Comparison of ENCODE assay signal across 13 cellular contexts in the genomic region with DNA sequence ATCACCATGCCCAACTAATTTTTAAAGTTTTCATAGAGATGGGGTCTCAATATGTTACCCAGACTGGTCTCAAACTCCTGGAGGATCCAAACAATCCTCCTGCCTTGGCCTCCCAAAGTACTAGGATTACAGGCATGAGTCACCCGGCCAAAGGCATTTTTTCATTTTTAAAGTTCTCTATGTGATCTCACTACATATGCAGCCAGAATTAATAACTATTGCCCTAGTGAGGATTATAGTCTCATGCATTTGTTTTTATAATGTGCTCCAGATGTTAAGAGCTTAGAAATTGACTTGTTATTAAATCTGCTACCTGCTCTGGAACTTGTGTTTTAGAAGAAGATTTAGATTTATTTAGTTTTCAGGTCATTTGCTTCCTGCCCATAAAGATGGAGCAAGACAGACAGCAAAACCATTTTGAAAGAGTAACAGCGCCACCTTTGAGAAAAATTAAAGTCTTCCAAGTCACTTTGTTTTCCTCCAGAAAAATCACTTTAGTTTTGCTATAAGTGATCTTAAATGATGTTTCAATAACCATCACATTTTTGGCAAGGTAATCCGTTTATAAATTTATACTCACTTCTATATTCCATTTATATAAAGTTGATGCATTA.
A peak's percentile ranks its signal among the peaks of the same experiment; 100 is the strongest.
DNase-seq lines count a peak whose midpoint lies in the region; ATAC-seq and TF ChIP-seq lines count a peak whose summit lies in the region.
"Had no signal": no experiment of that assay in that cellular context is flagged by ENCODE, and none has a peak within 500 bp of the region (broad histone marks: within the 10 kb centered on the region; RNA-seq: fewer than 3 reads in every experiment).

No MANE protein-coding gene starts in this region.

- no peaks in the 10 kb centered on the region for H3K9me2 ChIP-seq in SK-N-SH

- TF ChIP-seq CTCF in IMR-90 (conservative IDR thresholded peaks at IDR 0.05; ENCODE audit: low read depth, low read length) (no peak), SK-N-SH (IDR thresholded peaks at IDR 0.05) (peak; percentile 52)

- H2AK5ac ChIP-seq in IMR-90 (ENCODE audit: low read depth, low read length), result no peak overlapping the region

- peaks cover 4% of the 10 kb centered on the region; the same call in 1 of the 2 replicates for H3K4me1 ChIP-seq in IMR-90 (ENCODE audit: control insufficient read depth, insufficient read depth, low read length)
- H3K4me1 ChIP-seq in SK-N-SH (ENCODE audit: control insufficient read depth in 1 of 2, insufficient read depth in 2 of 2, low read depth in 1 of 2, low read length in 1 of 2), result peaks cover 0 to 7% of the 10 kb centered on the region in 2 experiments; a peak in 2 of 4 replicates
- H3K4me1 ChIP-seq: sigmoid colon had no signal

- no peak overlapping the region for H2AFZ ChIP-seq in IMR-90 (replicated peaks; ENCODE audit: low read length, poor library complexity)
- no peak overlapping the region for H2AFZ ChIP-seq in SK-N-SH (ENCODE audit: low read depth)

- H2BK5ac ChIP-seq in IMR-90 (ENCODE audit: low read depth, low read length, poor library complexity, severe bottlenecking), result no peak overlapping the region

- TF ChIP-seq EP300 in SK-N-SH (IDR thresholded peaks at IDR 0.05; ENCODE audit: borderline replicate concordance in 1 of 2, low read depth in 1 of 2, low read length in 1 of 2), result no peak

- H3K14ac ChIP-seq in IMR-90 (replicated peaks; ENCODE audit: low read depth, low read length), result no peak overlapping the region

- H3K27ac ChIP-seq in IMR-90 (ENCODE audit: insufficient read depth, low read length) (no peak overlapping the region), SK-N-SH (ENCODE audit: low read depth in 2 of 2, low read length in 1 of 2) (no peak overlapping the region)
- H3K27ac ChIP-seq: RWPE1, sigmoid colon had no signal

- no peak overlapping the region for H4K91ac ChIP-seq in IMR-90 (ENCODE audit: insufficient read depth, low read depth, low read length)

- H3K9me3 ChIP-seq in IMR-90 (ENCODE audit: control insufficient read depth, insufficient read depth, low read length) (no peaks in the 10 kb centered on the region), SK-N-SH (no peaks in the 10 kb centered on the region)
- H3K9me3 ChIP-seq: mucosa of descending colon, sigmoid colon had no signal

- H3K36me3 ChIP-seq in IMR-90 (ENCODE audit: control insufficient read depth, insufficient read depth, low read length), result peaks cover 15% of the 10 kb centered on the region
- peaks cover 7 to 40% of the 10 kb centered on the region in 2 experiments for H3K36me3 ChIP-seq in SK-N-SH (replicated peaks in 1 of 2; ENCODE audit: control insufficient read depth in 1 of 2, insufficient read depth in 2 of 2, low read length in 1 of 2)

- no peak overlapping the region for H2AK9ac ChIP-seq in IMR-90 (replicated peaks; ENCODE audit: low read depth, low read length, poor library complexity)

- peak; percentile 34 for DNase-seq in DMS 273 (lab: John Stamatoyannopoulos, UW; ENCODE audit: unreplicated experiment)
- no peak for DNase-seq in DMS 273 treated with DMSO at 0.1 percent for 48 hours (lab: John Stamatoyannopoulos, UW)
- DNase-seq in IMR-90, result peak; percentile 63
- DNase-seq in SK-N-SH, result no peak
- peak; percentile 59 for DNase-seq in iris pigment epithelial cell (ENCODE audit: low read depth)
- no peak for DNase-seq in pons (ENCODE audit: low spot score)
- no peak for DNase-seq in activated effector memory CD4-positive, alpha-beta T cell treated with anti-CD3 and anti-CD28 coated beads, Interleukin-2, amount 50 U/mL, for 16 hours
- DNase-seq: 8988T; activated CD4-positive, CD25-positive, alpha-beta regulatory T cell; sigmoid colon had no signal

- ATAC-seq in IMR-90 (ENCODE audit: low read depth) (peak; percentile 59), GM21515 (IDR thresholded peaks at IDR 0.05; ENCODE audit: unreplicated experiment) (no peak)
- ATAC-seq: mucosa of descending colon had no signal

- no peak overlapping the region for H3K56ac ChIP-seq in IMR-90 (ENCODE audit: extremely low read depth, insufficient read depth, low read length)

- TF ChIP-seq RAD21 in IMR-90 (IDR thresholded peaks at IDR 0.05; ENCODE audit: low read length) (no peak), SK-N-SH (IDR thresholded peaks at IDR 0.05; ENCODE audit: low read length) (peak; percentile 68)

- H3K18ac ChIP-seq in IMR-90 (ENCODE audit: low read depth, low read length), result no peak overlapping the region

- no TSS peak for BruUV-seq in IMR-90 (replicated peaks; lab: Mats Ljungman, UMichigan)

- H3K9me1 ChIP-seq in IMR-90 (ENCODE audit: insufficient read depth, low read length), result peaks cover 2% of the 10 kb centered on the region; the same call in 1 of the 2 replicates

- no CpG with 5 or more reads among the region's 3 CpGs for WGBS in IMR-90 (ENCODE audit: extremely low coverage in 2 of 2, insufficient read length in 1 of 2), 2 experiments
- 91% methylated on average over 3 of the region's 3 CpGs for WGBS in SK-N-SH (ENCODE audit: low lambda C conversion rate)

- no peak overlapping the region for H3K4ac ChIP-seq in IMR-90 (ENCODE audit: low read depth, low read length)

- no peak overlapping the region for H4K5ac ChIP-seq in IMR-90 (ENCODE audit: low read depth, low read length)

- no peak overlapping the region for H2BK15ac ChIP-seq in IMR-90 (ENCODE audit: low read depth, low read length)

- no peak overlapping the region for H3K23ac ChIP-seq in IMR-90 (ENCODE audit: low read depth, low read length)

- H3K27me3 ChIP-seq in IMR-90 (ENCODE audit: control insufficient read depth, insufficient read depth, low read length) (no peaks in the 10 kb centered on the region), SK-N-SH (ENCODE audit: insufficient read depth) (no peaks in the 10 kb centered on the region)
- H3K27me3 ChIP-seq: sigmoid colon had no signal

- H2BK120ac ChIP-seq in IMR-90 (ENCODE audit: low read depth, low read length), result no peak overlapping the region

- H2BK20ac ChIP-seq in IMR-90 (ENCODE audit: low read depth, low read length), result no peak overlapping the region

- intact Hi-C loops in IMR-90 (cut with micrococcal nuclease), result no loop called here

- H3K4me2 ChIP-seq in IMR-90 (ENCODE audit: low read depth, low read length) (no peak overlapping the region), SK-N-SH (no peak overlapping the region)

- CTCF ChIA-PET in IMR-90 (lab: Yijun Ruan, JAX), result no interaction called here
- CTCF ChIA-PET in SK-N-SH (lab: Yijun Ruan, JAX), result interaction anchor here (0.6 to 4.3 kb wide), 9 partner anchors 15 to 212 kb away, joined by 3 to 54 read pairs (median 5); a partner anchor contains a TSS

- H4K8ac ChIP-seq in IMR-90 (ENCODE audit: low read depth in 2 of 2, low read length in 2 of 2), result no peak overlapping the region

- dilution Hi-C loops in IMR-90 (cut with HindIII; ENCODE audit: low sequenced_read_pairs, unreplicated experiment), result no loop called here

- H4K20me1 ChIP-seq in IMR-90 (ENCODE audit: insufficient read depth, low read length) (0 out of 2 replicates have a peak, but pooled peaks cover 4% of the 10 kb centered on the region), SK-N-SH (ENCODE audit: insufficient read depth) (no peaks in the 10 kb centered on the region)

- H3K79me1 ChIP-seq in IMR-90 (ENCODE audit: low read depth in 1 of 2, low read length in 2 of 2), result peaks cover 4 to 22% of the 10 kb centered on the region in 2 experiments; a peak in 2 of 4 replicates

- H3K9ac ChIP-seq in IMR-90 (ENCODE audit: low read depth, low read length) (no peak overlapping the region), SK-N-SH (no peak overlapping the region)

- H3K79me2 ChIP-seq in SK-N-SH (ENCODE audit: insufficient read depth), result no peaks in the 10 kb centered on the region

- POLR2A ChIA-PET in IMR-90 (lab: Charles Lee; ENCODE audit: unreplicated experiment), result no interaction called here
- POLR2A ChIA-PET in SK-N-SH (lab: Yijun Ruan, JAX), result no interaction called here

- in situ Hi-C loops in IMR-90 (cut with MboI; ENCODE audit: low sequenced_read_pairs), result no loop called here

- H3K4me3 ChIP-seq in IMR-90 (ENCODE audit: insufficient read depth, low read depth, low read length), result no peak overlapping the region
- no peak overlapping the region for H3K4me3 ChIP-seq in SK-N-SH (ENCODE audit: low read depth in 2 of 2, low read length in 1 of 2)
- H3K4me3 ChIP-seq: mucosa of descending colon, sigmoid colon had no signal

- H3F3A ChIP-seq in SK-N-SH (replicated peaks; ENCODE audit: insufficient read depth), result peaks cover 35% of the 10 kb centered on the region

- no peak for TF ChIP-seq POLR2A in IMR-90 (IDR thresholded peaks at IDR 0.05; ENCODE audit: low read depth, low read length)

TF ChIP-seq in IMR-90, 13 proteins besides CTCF, POLR2A, EP300 and RAD21:
- no peak for TF ChIP-seq BHLHE40 (IDR thresholded peaks at IDR 0.05; ENCODE audit: low read depth, low read length)
- peak; percentile 9; the same call in 1 of the 2 replicates for TF ChIP-seq FOS (IDR thresholded peaks at IDR 0.05; ENCODE audit: low read depth, low read length)
TF ChIP-seq in IMR-90: peak in this region for 1.

TF ChIP-seq in SK-N-SH, 30 proteins besides CTCF, POLR2A, EP300 and RAD21 (continues in another document):
- TF ChIP-seq EZH2phosphoT487 (IDR thresholded peaks at IDR 0.05; ENCODE audit: borderline replicate concordance, low read depth) (no peak), GABPA (IDR thresholded peaks at IDR 0.05; ENCODE audit: low read depth) (no peak), FOSL2 (IDR thresholded peaks at IDR 0.05; ENCODE audit: borderline replicate concordance, low read depth) (peak; percentile 42; the same call in 1 of the 2 replicates), TEAD4 (IDR thresholded peaks at IDR 0.05; ENCODE audit: borderline replicate concordance, insufficient read depth) (no peak), POLR2AphosphoS5 (IDR thresholded peaks at IDR 0.05; ENCODE audit: low read depth, low read length) (no peak), RFX5 (IDR thresholded peaks at IDR 0.05; ENCODE audit: low read length) (no peak), NRF1 (IDR thresholded peaks at IDR 0.05; ENCODE audit: low read depth, low read length) (no peak)
- TF ChIP-seq, protein P1, sequence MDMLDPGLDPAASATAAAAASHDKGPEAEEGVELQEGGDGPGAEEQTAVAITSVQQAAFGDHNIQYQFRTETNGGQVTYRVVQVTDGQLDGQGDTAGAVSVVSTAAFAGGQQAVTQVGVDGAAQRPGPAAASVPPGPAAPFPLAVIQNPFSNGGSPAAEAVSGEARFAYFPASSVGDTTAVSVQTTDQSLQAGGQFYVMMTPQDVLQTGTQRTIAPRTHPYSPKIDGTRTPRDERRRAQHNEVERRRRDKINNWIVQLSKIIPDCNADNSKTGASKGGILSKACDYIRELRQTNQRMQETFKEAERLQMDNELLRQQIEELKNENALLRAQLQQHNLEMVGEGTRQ (IDR thresholded peaks at IDR 0.05; ENCODE audit: borderline replicate concordance, low read depth, low read length), result no peak
- TF ChIP-seq, protein P2, sequence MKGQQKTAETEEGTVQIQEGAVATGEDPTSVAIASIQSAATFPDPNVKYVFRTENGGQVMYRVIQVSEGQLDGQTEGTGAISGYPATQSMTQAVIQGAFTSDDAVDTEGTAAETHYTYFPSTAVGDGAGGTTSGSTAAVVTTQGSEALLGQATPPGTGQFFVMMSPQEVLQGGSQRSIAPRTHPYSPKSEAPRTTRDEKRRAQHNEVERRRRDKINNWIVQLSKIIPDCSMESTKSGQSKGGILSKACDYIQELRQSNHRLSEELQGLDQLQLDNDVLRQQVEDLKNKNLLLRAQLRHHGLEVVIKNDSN (IDR thresholded peaks at IDR 0.05; ENCODE audit: borderline replicate concordance, low read depth), result no peak

Comparison
In these comparisons a context has a peak if more than half of its experiments do, and no peak if none do; other contexts are left out.
1. DNase-seq: peak in DMS 273 (single experiment), IMR-90 (single experiment) and iris pigment epithelial cell (single experiment); none in DMS 273 treated with DMSO at 0.1 percent for 48 hours (single experiment), SK-N-SH (single experiment), pons (single experiment) and activated effector memory CD4-positive, alpha-beta T cell treated with anti-CD3 and anti-CD28 coated beads, Interleukin-2, amount 50 U/mL, for 16 hours (single experiment).